Comparison of ENCODE assay signal across 18 cellular contexts in genomic region chr1:92380867-92381266, GRCh38.
DNase-seq lines count a peak whose midpoint lies in the region; ATAC-seq, FAIRE-seq and TF ChIP-seq lines count a peak whose summit lies in the region.
"Had no signal": no experiment of that assay in that cellular context is flagged by ENCODE, and none has a peak within 500 bp of the region (broad histone marks: within the 10 kb centered on the region; RNA-seq: fewer than 3 reads in every experiment).

No MANE protein-coding gene starts in this region.

- H3K36me3 ChIP-seq in mesodermal cell (ENCODE audit: control insufficient read depth, insufficient read depth, low read length): peaks cover 10% of the 10 kb centered on the region
- H3K36me3 ChIP-seq: BE2C had no signal

- H3K4me3 ChIP-seq in choroid plexus epithelial cell (ENCODE audit: low read depth, low read length): no peak overlapping the region
- H3K4me3 ChIP-seq in mesodermal cell (ENCODE audit: extremely low read depth, insufficient read depth, low read length, poor library complexity, severe bottlenecking): no peak overlapping the region
- H3K4me3 ChIP-seq: A549, GM23248 had no signal

- TF ChIP-seq POLR2A in H54 (IDR thresholded peaks at IDR 0.05; ENCODE audit: low read depth, low read length): no peak

- ATAC-seq in GM18861 (IDR thresholded peaks at IDR 0.05; ENCODE audit: unreplicated experiment): no peak
- ATAC-seq: A549 had no signal

- peaks cover under 1% of the 10 kb centered on the region for H3K9me3 ChIP-seq in mesodermal cell (ENCODE audit: control insufficient read depth, low read length)
- H3K9me3 ChIP-seq: A549, BE2C had no signal

- peaks cover 7% of the 10 kb centered on the region for H3K4me1 ChIP-seq in mesodermal cell (ENCODE audit: control insufficient read depth, insufficient read depth, low read length, poor library complexity, severe bottlenecking)
- H3K4me1 ChIP-seq: A549, BE2C had no signal

- H3K27ac ChIP-seq in mesodermal cell (ENCODE audit: low read depth, low read length, severe bottlenecking): peak overlapping the region; percentile 32
- H3K27ac ChIP-seq: A549, C4-2B, GM23248 had no signal

- no peak for DNase-seq in H54 (ENCODE audit: insufficient read length, low spot score)
- peak; percentile 22 for DNase-seq in NCI-H226
- DNase-seq in choroid plexus epithelial cell (ENCODE audit: low read depth): peak; percentile 33
- DNase-seq in activated CD4-positive, alpha-beta T cell treated with anti-CD3 and anti-CD28 coated beads, Interleukin-2, amount 50 U/mL, for 48 hours: no peak
- DNase-seq in DMS114 treated with DMSO at 0.1 percent for 48 hours (lab: John Stamatoyannopoulos, UW; ENCODE audit: unreplicated experiment): no peak
- DNase-seq: BE2C; CD4-positive, alpha-beta memory T cell; DMS153; DMS79 treated with DMSO at 0.1 percent for 48 hours; GDM1; GM23248; H7; IMR-90 had no signal

- TF ChIP-seq CTCF in choroid plexus epithelial cell (conservative IDR thresholded peaks at IDR 0.05; ENCODE audit: low read depth, low read length): no peak

- 73 to 88% methylated on average over 2 of the region's 2 CpGs for WGBS in mesodermal cell (ENCODE audit: insufficient coverage in 2 of 2), 2 experiments

- FAIRE-seq in H54 (lab: Jason Lieb, UNC): peak; percentile 53
- FAIRE-seq: A549, GM12892 had no signal

Comparison
In these comparisons a context has a peak if more than half of its experiments do, and no peak if none do; other contexts are left out.
1. DNase-seq: peak in NCI-H226 (single experiment) and choroid plexus epithelial cell (single experiment); none in H54 (single experiment), activated CD4-positive, alpha-beta T cell treated with anti-CD3 and anti-CD28 coated beads, Interleukin-2, amount 50 U/mL, for 48 hours (0 of 2) and DMS114 treated with DMSO at 0.1 percent for 48 hours (single experiment).